In the genomic region with DNA sequence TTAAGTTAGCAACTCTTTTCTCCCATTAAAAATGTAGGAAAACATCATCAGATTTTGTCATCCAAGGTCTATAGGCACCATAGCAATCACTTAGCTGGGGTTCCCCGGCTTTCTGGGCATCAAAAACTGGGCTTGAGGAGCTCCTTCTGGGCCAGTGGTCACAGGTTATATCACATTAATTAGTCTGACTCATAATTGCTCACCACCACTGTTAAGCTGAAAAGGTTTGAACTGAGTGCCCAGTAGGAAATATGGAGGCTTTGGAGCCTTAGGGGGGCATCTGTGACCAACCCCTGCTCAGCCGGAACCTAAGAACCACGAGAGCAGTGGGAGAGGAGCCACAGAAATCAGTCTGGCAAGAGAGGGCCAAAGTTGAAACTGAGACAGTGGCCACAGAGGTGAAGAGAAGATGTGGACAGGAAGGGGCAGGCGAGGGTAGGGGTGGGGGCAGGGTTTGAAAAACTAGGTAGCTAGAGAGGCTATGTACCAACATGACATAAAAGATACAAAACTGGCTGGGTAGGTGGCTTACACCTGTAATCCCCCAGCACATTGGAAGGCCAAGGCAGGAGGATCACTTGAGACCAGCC, we compare ENCODE assay signal across 14 cellular contexts. TPM values are rescaled to one million over a fixed set of nuclear protein-coding genes. Genes with fewer than 3 reads are reported as not detected.
DNase-seq lines count a peak whose midpoint lies in the region; FAIRE-seq and TF ChIP-seq lines count a peak whose summit lies in the region.
"Had no signal": no experiment of that assay in that cellular context is flagged by ENCODE, and none has a peak within 500 bp of the region (broad histone marks: within the 10 kb centered on the region; RNA-seq: fewer than 3 reads in every experiment).

No MANE protein-coding gene starts in this region.

- H3K9me1 ChIP-seq in keratinocyte (ENCODE audit: control insufficient read depth, extremely low read depth, insufficient read depth, low read length) = no peaks in the 10 kb centered on the region

- H3K4me3 Mint-ChIP-seq in astrocyte (ENCODE audit: unreplicated experiment) = no peak overlapping the region
- H3K4me3 Mint-ChIP-seq in activated T-helper 2 cell treated with anti-CD3 and anti-CD28 coated beads, Interferon-gamma antibody, Interleukin-2, Interleukin-4, amounts not matched to agents 10 μg/mL and 5 μg/mL and 100 μg/mL, durations not matched to agents 14 hours and 24 hours and 36 hours (ENCODE audit: low read depth) = no peak overlapping the region

- 93% methylated on average over 4 of the region's 4 CpGs for WGBS in lower leg skin, 2 donors

- no peak overlapping the region for H3K4me2 ChIP-seq in astrocyte (ENCODE audit: low read length)
- peak overlapping the region; percentile 23 for H3K4me2 ChIP-seq in keratinocyte (ENCODE audit: control insufficient read depth, extremely low read depth, insufficient read depth, low read depth, low read length)

- peaks cover 6% of the 10 kb centered on the region for H3K27me3 Mint-ChIP-seq in astrocyte (ENCODE audit: low read depth, unreplicated experiment)
- peaks cover 11% of the 10 kb centered on the region for H3K27me3 Mint-ChIP-seq in activated T-helper 2 cell treated with anti-CD3 and anti-CD28 coated beads, Interferon-gamma antibody, Interleukin-2, Interleukin-4, amounts not matched to agents 10 μg/mL and 5 μg/mL and 100 μg/mL, durations not matched to agents 14 hours and 24 hours and 36 hours (ENCODE audit: low read depth)

- H3K27ac ChIP-seq in astrocyte (ENCODE audit: low read depth, low read length) (no peak overlapping the region), keratinocyte (ENCODE audit: control insufficient read depth, insufficient read depth, low read length) (no peak overlapping the region)

- intact Hi-C loops in lower leg skin (cut with DNase I; ENCODE audit: low total_unique reads) = no loop called here
- intact Hi-C loops in activated T-helper 2 cell treated with anti-CD3 and anti-CD28 coated beads, Interferon-gamma antibody, Interleukin-2, Interleukin-4, amounts not matched to agents 10 μg/mL and 5 μg/mL and 100 μg/mL, durations not matched to agents 14 hours and 24 hours and 36 hours (cut with micrococcal nuclease) = no loop called here

- H3K27ac Mint-ChIP-seq in astrocyte (ENCODE audit: unreplicated experiment) = no peak overlapping the region
- no peak overlapping the region for H3K27ac Mint-ChIP-seq in activated T-helper 2 cell treated with anti-CD3 and anti-CD28 coated beads, Interferon-gamma antibody, Interleukin-2, Interleukin-4, amounts not matched to agents 10 μg/mL and 5 μg/mL and 100 μg/mL, durations not matched to agents 14 hours and 24 hours and 36 hours

- H3K4me3 ChIP-seq in astrocyte (ENCODE audit: insufficient read depth, low read depth, low read length) (no peak overlapping the region), keratinocyte (ENCODE audit: control insufficient read depth in 2 of 3, extremely low read depth in 1 of 3, insufficient read depth in 2 of 3, low read depth in 1 of 3, low read length in 3 of 3) (no peak overlapping the region), lower leg skin (ENCODE audit: low read depth, poor library complexity, severe bottlenecking) (no peak overlapping the region)

- H3K9me3 Mint-ChIP-seq in astrocyte (ENCODE audit: unreplicated experiment) = no peaks in the 10 kb centered on the region
- no peaks in the 10 kb centered on the region for H3K9me3 Mint-ChIP-seq in activated T-helper 2 cell treated with anti-CD3 and anti-CD28 coated beads, Interferon-gamma antibody, Interleukin-2, Interleukin-4, amounts not matched to agents 10 μg/mL and 5 μg/mL and 100 μg/mL, durations not matched to agents 14 hours and 24 hours and 36 hours

- H4K20me1 ChIP-seq in astrocyte (ENCODE audit: insufficient read depth, low read length) (no peaks in the 10 kb centered on the region), keratinocyte (ENCODE audit: control insufficient read depth, extremely low read depth, insufficient read depth, low read length) (no peaks in the 10 kb centered on the region)

- no peaks in the 10 kb centered on the region for H3K9me3 ChIP-seq in astrocyte (ENCODE audit: insufficient read depth, low read depth, low read length)
- no peaks in the 10 kb centered on the region for H3K9me3 ChIP-seq in keratinocyte (ENCODE audit: control insufficient read depth, low read depth, low read length)
- H3K9me3 ChIP-seq: Caco-2 had no signal

- TF ChIP-seq POLR2A in lower leg skin (IDR thresholded peaks at IDR 0.05) = no peak

- H3K36me3 ChIP-seq in astrocyte (ENCODE audit: insufficient read depth, low read length) (no peaks in the 10 kb centered on the region), keratinocyte (ENCODE audit: control insufficient read depth in 2 of 2, extremely low read depth in 1 of 2, insufficient read depth in 2 of 2, low read length in 2 of 2) (no peaks in the 10 kb centered on the region)

- H3K79me2 ChIP-seq in astrocyte (ENCODE audit: insufficient read depth, low read length) (no peaks in the 10 kb centered on the region), keratinocyte (ENCODE audit: control insufficient read depth, insufficient read depth, low read length) (no peaks in the 10 kb centered on the region)

- DNase-seq in ELR (ENCODE audit: low read depth) = peak; percentile 11
- DNase-seq in M059J (ENCODE audit: low read depth) = peak; percentile 42
- DNase-seq in astrocyte (ENCODE audit: low read depth) = peak; percentile 9
- DNase-seq in keratinocyte (ENCODE audit: low read depth, low spot score) = no peak
- no peak for DNase-seq in stimulated activated CD4-positive, alpha-beta T cell treated with anti-CD3 and anti-CD28 coated beads, Interleukin-4, amount 100 ng/mL, for 4 hours
- no peak for DNase-seq in lower leg skin (ENCODE audit: low spot score in 2 of 2)
- no peak for DNase-seq in activated T-helper 2 cell treated with anti-CD3 and anti-CD28 coated beads, Interferon-gamma antibody, Interleukin-2, Interleukin-4, amounts not matched to agents 10 μg/mL and 5 μg/mL and 100 μg/mL, durations not matched to agents 14 hours and 24 hours and 36 hours (ENCODE audit: low spot score)
- DNase-seq: Caco-2, DMS153, HCEC 1CT, KG1, NCI-H1436, NCI-H2029 treated with DMSO at 0.1 percent for 48 hours, NCI-H524 had no signal

- no peak overlapping the region for H2AFZ ChIP-seq in astrocyte (ENCODE audit: low read depth, low read length)
- no peak overlapping the region for H2AFZ ChIP-seq in keratinocyte (ENCODE audit: control insufficient read depth, low read length)

- H3K9ac ChIP-seq in astrocyte (ENCODE audit: low read length) = no peak overlapping the region
- H3K9ac ChIP-seq in keratinocyte (ENCODE audit: control insufficient read depth, extremely low read depth, insufficient read depth, low read length) = no peak overlapping the region

- H3K4me1 Mint-ChIP-seq in astrocyte (ENCODE audit: low read depth, unreplicated experiment) = no peaks in the 10 kb centered on the region
- peaks cover 20% of the 10 kb centered on the region for H3K4me1 Mint-ChIP-seq in activated T-helper 2 cell treated with anti-CD3 and anti-CD28 coated beads, Interferon-gamma antibody, Interleukin-2, Interleukin-4, amounts not matched to agents 10 μg/mL and 5 μg/mL and 100 μg/mL, durations not matched to agents 14 hours and 24 hours and 36 hours (ENCODE audit: low read depth)

- peaks cover 3% of the 10 kb centered on the region for H3K27me3 ChIP-seq in astrocyte (ENCODE audit: insufficient read depth, low read length)
- H3K27me3 ChIP-seq in keratinocyte (ENCODE audit: control insufficient read depth, extremely low read depth, insufficient read depth, low read length) = no peaks in the 10 kb centered on the region

- peaks cover 19% of the 10 kb centered on the region for H3K4me1 ChIP-seq in astrocyte (ENCODE audit: insufficient read depth, low read length)
- peaks cover 9% of the 10 kb centered on the region for H3K4me1 ChIP-seq in keratinocyte (ENCODE audit: control insufficient read depth, extremely low read depth, insufficient read depth, low read length)
- H3K4me1 ChIP-seq: Caco-2 had no signal

- dilution Hi-C loops in keratinocyte (cut with MboI; ENCODE audit: extremely low pct_ligation_motif_present, low sequenced_read_pairs) = no loop called here

- H3K36me3 Mint-ChIP-seq in astrocyte (ENCODE audit: low read depth, unreplicated experiment) = no peaks in the 10 kb centered on the region
- peaks cover 3% of the 10 kb centered on the region for H3K36me3 Mint-ChIP-seq in activated T-helper 2 cell treated with anti-CD3 and anti-CD28 coated beads, Interferon-gamma antibody, Interleukin-2, Interleukin-4, amounts not matched to agents 10 μg/mL and 5 μg/mL and 100 μg/mL, durations not matched to agents 14 hours and 24 hours and 36 hours (ENCODE audit: low read depth)

- TF ChIP-seq CTCF in astrocyte (IDR thresholded peaks at IDR 0.05; ENCODE audit: insufficient read depth, low read depth, low read length) (no peak), keratinocyte (optimal IDR thresholded peaks at IDR 0.05 in 1 of 3, IDR thresholded peaks at IDR 0.05 in 1 of 3, conservative IDR thresholded peaks at IDR 0.05 in 1 of 3; ENCODE audit: extremely low read depth in 1 of 3, insufficient read depth in 2 of 3, low read length in 3 of 3) (no peak), lower leg skin (IDR thresholded peaks at IDR 0.05) (no peak)

- FAIRE-seq in astrocyte (lab: Jason Lieb, UNC) (no peak), keratinocyte (lab: Jason Lieb, UNC) (no peak)

RNA-seq across cellular contexts. Expression of gene TIAM1, which starts 28.2 kb away (rescaled TPM):
- 0.17 and 0.30 TPM in 2 replicates for total RNA-seq in M059J (2014; rRNA removed; shearing (Covaris generic))
- total RNA-seq in astrocyte (17.0 and 17.8 TPM in 2 replicates), lower leg skin (100 to 1,000 TPM in 2 of 4 donors, 10 to 100 TPM in 2; 85.1 to 114 (median 99.6) TPM)
- polyA plus RNA-seq in keratinocyte = 8.3 to 10.7 TPM (median 9.4 TPM) in 3 replicates
- polyA plus RNA-seq in keratinocyte (2011; ENCODE audit: low read depth) = 21.2 TPM
- polyA plus RNA-seq in keratinocyte (2011; cell fraction: cytosol; rRNA removed) = 7.6 and 7.7 TPM in 2 replicates
- 16.5 and 18.7 TPM in 2 replicates for polyA plus RNA-seq in keratinocyte (2011; cell fraction: nucleus; rRNA removed)
- polyA plus RNA-seq in keratinocyte (2012; ENCODE audit: low replicate concordance) = 10.2 and 28.6 TPM in 2 replicates
- polyA minus RNA-seq in keratinocyte = 36.9 to 62.9 TPM (median 48.1 TPM) in 3 replicates
- 24.0 TPM for polyA minus RNA-seq in keratinocyte (2011; cell fraction: cytosol; rRNA and poly(A)+ RNA removed)
- polyA minus RNA-seq in keratinocyte (2011; cell fraction: nucleus; rRNA and poly(A)+ RNA removed) = 30.3 and 50.9 TPM in 2 replicates
- 110 and 114 TPM in 2 replicates for total RNA-seq in activated T-helper 2 cell treated with anti-CD3 and anti-CD28 coated beads, Interferon-gamma antibody, Interleukin-2, Interleukin-4, amounts not matched to agents 10 μg/mL and 5 μg/mL and 100 μg/mL, durations not matched to agents 14 hours and 24 hours and 36 hours

Comparison
In these comparisons a context has a peak if more than half of its experiments do, and no peak if none do; other contexts are left out.
1. DNase-seq: peak in ELR (single experiment), M059J (single experiment) and astrocyte (single experiment); none in keratinocyte (single experiment), stimulated activated CD4-positive, alpha-beta T cell treated with anti-CD3 and anti-CD28 coated beads, Interleukin-4, amount 100 ng/mL, for 4 hours (0 of 2), lower leg skin (0 of 2) and activated T-helper 2 cell treated with anti-CD3 and anti-CD28 coated beads, Interferon-gamma antibody, Interleukin-2, Interleukin-4, amounts not matched to agents 10 μg/mL and 5 μg/mL and 100 μg/mL, durations not matched to agents 14 hours and 24 hours and 36 hours (single experiment).
2. RNA of gene TIAM1, which starts 28.2 kb away (total RNA-seq): 85.1 to 114 TPM in lower leg skin, 110 to 114 TPM in activated T-helper 2 cell treated with anti-CD3 and anti-CD28 coated beads, Interferon-gamma antibody, Interleukin-2, Interleukin-4, amounts not matched to agents 10 μg/mL and 5 μg/mL and 100 μg/mL, durations not matched to agents 14 hours and 24 hours and 36 hours and 17.0 to 17.8 TPM in astrocyte; 0.17 to 0.30 TPM in M059J; every median in the first group is over 10 times any median in the second.